ENCODE assay signal across 12 cellular contexts in genomic region chr3:136699271-136699828, GRCh38.
"Had no signal": no experiment of that assay in that cellular context is flagged by ENCODE, and none has a peak within 500 bp of the region (broad histone marks: within the 10 kb centered on the region; RNA-seq: fewer than 3 reads in every experiment).

No MANE protein-coding gene starts in this region.

- H3K36me3 ChIP-seq: colonic mucosa, esophagus muscularis mucosa, neutrophil, tibial nerve had no signal

- H3K4me3 Mint-ChIP-seq: activated CD4-positive, alpha-beta T cell treated with anti-CD3 and anti-CD28 coated beads, Interleukin-2, amount 10 ng/mL, durations not matched to agents 7 days and 5 days; activated naive CD8-positive, alpha-beta T cell treated with anti-CD3 and anti-CD28 coated beads, Interleukin-2, amount 50 U/mL, for 24 hours had no signal

- ATAC-seq: activated naive CD8-positive, alpha-beta T cell treated with anti-CD3 and anti-CD28 coated beads, Interleukin-2, amount 50 U/mL, for 24 hours had no signal

- H3K27ac ChIP-seq: colonic mucosa, esophagus muscularis mucosa, neutrophil, tibial nerve had no signal

- H3K27ac Mint-ChIP-seq: activated CD4-positive, alpha-beta T cell treated with anti-CD3 and anti-CD28 coated beads, Interleukin-2, amount 10 ng/mL, durations not matched to agents 7 days and 5 days; activated naive CD8-positive, alpha-beta T cell treated with anti-CD3 and anti-CD28 coated beads, Interleukin-2, amount 50 U/mL, for 24 hours had no signal

- H3K9me3 ChIP-seq: colonic mucosa, esophagus muscularis mucosa, neutrophil, tibial nerve had no signal

- DNase-seq: activated CD4-positive, alpha-beta T cell treated with anti-CD3 and anti-CD28 coated beads, Interleukin-2, amount 10 ng/mL, durations not matched to agents 7 days and 5 days; activated naive CD4-positive, alpha-beta T cell treated with Interleukin-2 at 50 U/mL for 16 hours; activated naive CD8-positive, alpha-beta T cell treated with anti-CD3 and anti-CD28 coated beads, Interleukin-2, amount 50 U/mL, for 24 hours; caudate nucleus; colonic mucosa; hypothalamus; stimulated activated CD4-positive, alpha-beta T cell treated with anti-CD3 and anti-CD28 coated beads, Interleukin-4, amount 100 ng/mL, for 1 hour; stimulated activated naive CD4-positive, alpha-beta T cell treated with Interleukin-2 at 50 U/mL for 16 hours; substantia nigra had no signal

- H3K27me3 Mint-ChIP-seq: activated CD4-positive, alpha-beta T cell treated with anti-CD3 and anti-CD28 coated beads, Interleukin-2, amount 10 ng/mL, durations not matched to agents 7 days and 5 days; activated naive CD8-positive, alpha-beta T cell treated with anti-CD3 and anti-CD28 coated beads, Interleukin-2, amount 50 U/mL, for 24 hours had no signal

- H3K4me1 ChIP-seq: colonic mucosa had no signal

- H3K4me3 ChIP-seq: colonic mucosa, esophagus muscularis mucosa, tibial nerve had no signal

- H3K27me3 ChIP-seq: colonic mucosa, esophagus muscularis mucosa, neutrophil, tibial nerve had no signal
